In genomic region chr1:77594366-77595112, GRCh38 we compare ENCODE assay signal across 12 cellular contexts.
A peak's percentile ranks its signal among the peaks of the same experiment; 100 is the strongest.
DNase-seq lines count a peak whose midpoint lies in the region; ATAC-seq and TF ChIP-seq lines count a peak whose summit lies in the region.
"Had no signal": no experiment of that assay in that cellular context is flagged by ENCODE, and none has a peak within 500 bp of the region (broad histone marks: within the 10 kb centered on the region; RNA-seq: fewer than 3 reads in every experiment).

No MANE protein-coding gene starts in this region.

- no peaks in the 10 kb centered on the region for H3K9me3 Mint-ChIP-seq in activated naive CD4-positive, alpha-beta T cell treated with anti-CD3 and anti-CD28 coated beads for 36 hours
- no peaks in the 10 kb centered on the region for H3K9me3 Mint-ChIP-seq in activated naive CD4-positive, alpha-beta T cell treated with anti-CD3 and anti-CD28 coated beads, Interleukin-2, amount 50 U/mL, for 72 hours
- no peaks in the 10 kb centered on the region for H3K9me3 Mint-ChIP-seq in HFFc6
- H3K9me3 Mint-ChIP-seq in stimulated activated naive B cell treated with anti-CD40 and anti-IgM and Interleukin-4, amounts not matched to agents 10 μg/mL and 1 μg/mL and 100 μg/mL, for 72 hours, result peaks cover 3 to 4% of the 10 kb centered on the region in 2 donors
- H3K9me3 Mint-ChIP-seq in natural killer cell treated with Interleukin-12 subunit alpha and Interleukin-12 subunit beta and Interleukin-15 and Interleukin-18, amount 100 ng/mL, for 72 hours, result no peaks in the 10 kb centered on the region

- H3K4me3 ChIP-seq in left ventricle myocardium inferior, result no peak overlapping the region

- no peaks in the 10 kb centered on the region for H3K27me3 ChIP-seq in left ventricle myocardium inferior (ENCODE audit: low read depth)

- no peak for TF ChIP-seq CTCF in HFFc6 (IDR thresholded peaks at IDR 0.05)
- TF ChIP-seq CTCF in left ventricle myocardium inferior (IDR thresholded peaks at IDR 0.05; ENCODE audit: borderline replicate concordance), result no peak

- H3K36me3 Mint-ChIP-seq in activated naive CD4-positive, alpha-beta T cell treated with anti-CD3 and anti-CD28 coated beads for 36 hours (ENCODE audit: low read depth), result peaks cover 25% of the 10 kb centered on the region
- H3K36me3 Mint-ChIP-seq in activated naive CD4-positive, alpha-beta T cell treated with anti-CD3 and anti-CD28 coated beads, Interleukin-2, amount 50 U/mL, for 72 hours, result peaks cover 10 to 16% of the 10 kb centered on the region in 2 donors
- H3K36me3 Mint-ChIP-seq in HFFc6 (ENCODE audit: low read depth), result peaks cover 30% of the 10 kb centered on the region
- peaks cover 24 to 48% of the 10 kb centered on the region in 2 donors for H3K36me3 Mint-ChIP-seq in stimulated activated naive B cell treated with anti-CD40 and anti-IgM and Interleukin-4, amounts not matched to agents 10 μg/mL and 1 μg/mL and 100 μg/mL, for 72 hours
- peaks cover 6% of the 10 kb centered on the region for H3K36me3 Mint-ChIP-seq in natural killer cell treated with Interleukin-12 subunit alpha and Interleukin-12 subunit beta and Interleukin-15 and Interleukin-18, amount 100 ng/mL, for 72 hours

- intact Hi-C loops in activated naive CD4-positive, alpha-beta T cell treated with anti-CD3 and anti-CD28 coated beads for 36 hours (cut with micrococcal nuclease), result no loop called here
- intact Hi-C loops in left ventricle myocardium inferior (cut with micrococcal nuclease), result no loop called here

- H3K27me3 Mint-ChIP-seq in activated naive CD4-positive, alpha-beta T cell treated with anti-CD3 and anti-CD28 coated beads for 36 hours (ENCODE audit: low read depth), result no peaks in the 10 kb centered on the region
- no peaks in the 10 kb centered on the region; the same call in 1 of the 2 replicates for H3K27me3 Mint-ChIP-seq in HFFc6 (ENCODE audit: insufficient read depth)
- H3K27me3 Mint-ChIP-seq in stimulated activated naive B cell treated with anti-CD40 and anti-IgM and Interleukin-4, amounts not matched to agents 10 μg/mL and 1 μg/mL and 100 μg/mL, for 72 hours, result no peaks in the 10 kb centered on the region
- H3K27me3 Mint-ChIP-seq in natural killer cell treated with Interleukin-12 subunit alpha and Interleukin-12 subunit beta and Interleukin-15 and Interleukin-18, amount 100 ng/mL, for 72 hours, result no peaks in the 10 kb centered on the region
- H3K27me3 Mint-ChIP-seq: activated naive CD8-positive, alpha-beta T cell had no signal

- no peaks in the 10 kb centered on the region for H3K9me3 ChIP-seq in left ventricle myocardium inferior (replicated peaks)

- no peak for DNase-seq in activated naive CD4-positive, alpha-beta T cell treated with anti-CD3 and anti-CD28 coated beads for 36 hours
- no peak for DNase-seq in activated naive CD4-positive, alpha-beta T cell treated with anti-CD3 and anti-CD28 coated beads, Interleukin-2, amount 50 U/mL, for 72 hours (ENCODE audit: low spot score in 2 of 2)
- DNase-seq in HFFc6 (no peak), left ventricle myocardium inferior (no peak), GOT3 (lab: John Stamatoyannopoulos, UW) (no peak)
- DNase-seq in stimulated activated naive B cell treated with anti-CD40 and anti-IgM and Interleukin-4, amounts not matched to agents 10 μg/mL and 1 μg/mL and 100 μg/mL, for 72 hours, result no peak
- no peak for DNase-seq in natural killer cell treated with Interleukin-12 subunit alpha and Interleukin-12 subunit beta and Interleukin-15 and Interleukin-18, amount 100 ng/mL, for 72 hours (ENCODE audit: low spot score)
- DNase-seq: ACHN had no signal

- peaks cover 10% of the 10 kb centered on the region for H3K36me3 ChIP-seq in left ventricle myocardium inferior

- peak overlapping the region; percentile 61 for H3K27ac Mint-ChIP-seq in activated naive CD4-positive, alpha-beta T cell treated with anti-CD3 and anti-CD28 coated beads for 36 hours
- H3K27ac Mint-ChIP-seq in activated naive CD4-positive, alpha-beta T cell treated with anti-CD3 and anti-CD28 coated beads, Interleukin-2, amount 50 U/mL, for 72 hours, result no peak overlapping the region
- H3K27ac Mint-ChIP-seq in HFFc6, result peak overlapping the region; percentile 38
- peak overlapping the region; percentile 77 for H3K27ac Mint-ChIP-seq in stimulated activated naive B cell treated with anti-CD40 and anti-IgM and Interleukin-4, amounts not matched to agents 10 μg/mL and 1 μg/mL and 100 μg/mL, for 72 hours
- H3K27ac Mint-ChIP-seq in natural killer cell treated with Interleukin-12 subunit alpha and Interleukin-12 subunit beta and Interleukin-15 and Interleukin-18, amount 100 ng/mL, for 72 hours, result no peak overlapping the region
- H3K27ac Mint-ChIP-seq: activated naive CD8-positive, alpha-beta T cell had no signal

- H3K4me1 ChIP-seq in left ventricle myocardium inferior, result peaks cover 18% of the 10 kb centered on the region

- no peak overlapping the region for H3K27ac ChIP-seq in left ventricle myocardium inferior (replicated peaks)
- H3K27ac ChIP-seq: epithelial cell of prostate had no signal

- CTCF ChIA-PET in activated naive CD4-positive, alpha-beta T cell treated with anti-CD3 and anti-CD28 coated beads for 36 hours (lab: Charles Lee), result no interaction called here

- H3K4me3 Mint-ChIP-seq in activated naive CD4-positive, alpha-beta T cell treated with anti-CD3 and anti-CD28 coated beads for 36 hours, result no peak overlapping the region
- no peak overlapping the region; the same call in 1 of the 2 replicates for H3K4me3 Mint-ChIP-seq in HFFc6
- no peak overlapping the region for H3K4me3 Mint-ChIP-seq in stimulated activated naive B cell treated with anti-CD40 and anti-IgM and Interleukin-4, amounts not matched to agents 10 μg/mL and 1 μg/mL and 100 μg/mL, for 72 hours
- no peak overlapping the region for H3K4me3 Mint-ChIP-seq in natural killer cell treated with Interleukin-12 subunit alpha and Interleukin-12 subunit beta and Interleukin-15 and Interleukin-18, amount 100 ng/mL, for 72 hours
- H3K4me3 Mint-ChIP-seq: activated naive CD8-positive, alpha-beta T cell had no signal

- ATAC-seq in activated naive CD4-positive, alpha-beta T cell treated with anti-CD3 and anti-CD28 coated beads, Interleukin-2, amount 50 U/mL, for 72 hours, result no peak
- ATAC-seq in HG03439 (IDR thresholded peaks at IDR 0.05; ENCODE audit: unreplicated experiment), result peak; percentile 79
- peak in 1 of 2 donors; percentile 36 for ATAC-seq in stimulated activated naive B cell treated with anti-CD40 and anti-IgM and Interleukin-4, amounts not matched to agents 10 μg/mL and 1 μg/mL and 100 μg/mL, for 72 hours (replicated peaks)
- no peak for ATAC-seq in natural killer cell treated with Interleukin-12 subunit alpha and Interleukin-12 subunit beta and Interleukin-15 and Interleukin-18, amount 100 ng/mL, for 72 hours
- ATAC-seq: left lobe of liver had no signal

- H3K4me1 Mint-ChIP-seq in activated naive CD4-positive, alpha-beta T cell treated with anti-CD3 and anti-CD28 coated beads for 36 hours (ENCODE audit: low read depth), result peaks cover 24% of the 10 kb centered on the region
- H3K4me1 Mint-ChIP-seq in HFFc6 (ENCODE audit: low read depth), result peaks cover 48% of the 10 kb centered on the region
- peaks cover 13 to 30% of the 10 kb centered on the region in 2 donors for H3K4me1 Mint-ChIP-seq in stimulated activated naive B cell treated with anti-CD40 and anti-IgM and Interleukin-4, amounts not matched to agents 10 μg/mL and 1 μg/mL and 100 μg/mL, for 72 hours
- H3K4me1 Mint-ChIP-seq in natural killer cell treated with Interleukin-12 subunit alpha and Interleukin-12 subunit beta and Interleukin-15 and Interleukin-18, amount 100 ng/mL, for 72 hours (ENCODE audit: low read depth in 2 of 2), result peaks cover 0 to 16% of the 10 kb centered on the region in 2 donors

Comparison
In these comparisons a context has a peak if more than half of its experiments do, and no peak if none do; other contexts are left out.
1. H3K27ac Mint-ChIP-seq: peak in activated naive CD4-positive, alpha-beta T cell treated with anti-CD3 and anti-CD28 coated beads for 36 hours (single experiment), HFFc6 (single experiment) and stimulated activated naive B cell treated with anti-CD40 and anti-IgM and Interleukin-4, amounts not matched to agents 10 μg/mL and 1 μg/mL and 100 μg/mL, for 72 hours (single experiment); none in activated naive CD4-positive, alpha-beta T cell treated with anti-CD3 and anti-CD28 coated beads, Interleukin-2, amount 50 U/mL, for 72 hours (0 of 2) and natural killer cell treated with Interleukin-12 subunit alpha and Interleukin-12 subunit beta and Interleukin-15 and Interleukin-18, amount 100 ng/mL, for 72 hours (0 of 2).